8 cellular contexts compared by ENCODE assay signal in the genomic region with DNA sequence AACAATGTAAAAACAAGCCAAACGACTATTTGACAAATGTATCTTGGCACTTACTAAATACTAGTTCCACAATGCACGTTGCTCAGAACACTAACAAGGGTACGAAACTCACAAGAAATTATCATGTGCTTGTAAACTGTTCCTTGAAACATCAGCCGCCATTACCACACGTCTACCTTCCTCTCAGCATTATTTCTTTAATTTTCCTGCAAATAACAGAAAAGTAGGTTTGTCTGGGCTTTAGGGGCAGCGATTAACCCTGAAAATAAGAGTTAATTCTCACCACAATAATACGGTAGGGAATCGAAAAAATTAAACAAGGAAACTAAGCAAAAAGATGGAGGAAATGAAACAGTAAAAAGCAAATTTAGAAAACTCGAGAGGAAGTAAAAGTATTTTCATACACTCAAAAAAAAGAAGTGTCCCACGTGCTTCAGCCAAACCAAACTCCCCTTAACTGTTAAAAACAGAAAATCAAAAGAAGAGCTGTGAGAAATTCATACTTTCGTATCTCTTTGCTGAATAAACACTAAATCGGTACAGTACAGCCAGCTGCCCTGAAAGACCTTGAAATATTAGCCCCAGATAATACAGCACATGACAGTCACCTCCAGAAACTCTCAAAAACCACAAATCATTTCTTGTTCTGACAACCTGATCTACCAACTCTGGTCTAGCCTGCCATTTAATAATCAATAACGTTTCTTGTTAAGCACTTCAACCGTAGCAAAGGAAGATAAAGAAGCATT. TPM values are rescaled to one million over a fixed set of nuclear protein-coding genes. Genes with fewer than 3 reads are reported as not detected.
DNase-seq lines count a peak whose midpoint lies in the region; ATAC-seq and TF ChIP-seq lines count a peak whose summit lies in the region.

No MANE protein-coding gene starts in this region.

- no peak for TF ChIP-seq POLR2A in thyroid gland (IDR thresholded peaks at IDR 0.05)

- peak overlapping the region; percentile 74 to 94 (median 91) for H3K27ac ChIP-seq in BLaER1 treated with 17β-estradiol and CSF1 and Interleukin-3, amounts not matched to agents 10 nM and 100 nM
- H3K27ac ChIP-seq in layer of hippocampus (ENCODE audit: low read depth, low read length), result peak overlapping the region; percentile 80
- peak overlapping the region; percentile 89 to 92 (median 91) for H3K27ac ChIP-seq in thyroid gland

- peak overlapping the region; percentile 90 to 98 (median 94) for H3K4me3 ChIP-seq in BLaER1 treated with 17β-estradiol and CSF1 and Interleukin-3, amounts not matched to agents 10 nM and 100 nM
- H3K4me3 ChIP-seq in thyroid gland (replicated peaks in 1 of 3), result peak overlapping the region in 1 of 3 donors; percentile 83

- no peaks in the 10 kb centered on the region for H3K9me3 ChIP-seq in BLaER1 treated with 17β-estradiol and CSF1 and Interleukin-3, amounts not matched to agents 10 nM and 100 nM (replicated peaks in 1 of 11)
- H3K9me3 ChIP-seq in thyroid gland, result no peaks in the 10 kb centered on the region

- H3K4me1 ChIP-seq in BLaER1 treated with 17β-estradiol and CSF1 and Interleukin-3, amounts not matched to agents 10 nM and 100 nM, result peaks cover 79 to 85% (median 83%) of the 10 kb centered on the region in 10 experiments
- H3K4me1 ChIP-seq in thyroid gland, result peaks cover 15 to 47% of the 10 kb centered on the region in 2 donors

- 37 to 38% methylated on average over 14 of the region's 14 CpGs for WGBS in thyroid gland, 2 donors

- H3K4me2 ChIP-seq in BLaER1 treated with 17β-estradiol and CSF1 and Interleukin-3, amounts not matched to agents 10 nM and 100 nM, result peak overlapping the region; percentile 75 to 96 (median 87)

- H3K9ac ChIP-seq in BLaER1 treated with 17β-estradiol and CSF1 and Interleukin-3, amounts not matched to agents 10 nM and 100 nM, result peak overlapping the region; percentile 92 to 97 (median 94)

- no peaks in the 10 kb centered on the region for H3K27me3 ChIP-seq in BLaER1 treated with 17β-estradiol and CSF1 and Interleukin-3, amounts not matched to agents 10 nM and 100 nM
- H3K27me3 ChIP-seq in layer of hippocampus (ENCODE audit: control insufficient read depth, insufficient read depth, low read length) (no peaks in the 10 kb centered on the region), thyroid gland (no peaks in the 10 kb centered on the region)

- peak; percentile 65 for ATAC-seq in GM19351 (IDR thresholded peaks at IDR 0.05; ENCODE audit: unreplicated experiment)
- ATAC-seq in HG03378 (IDR thresholded peaks at IDR 0.05; ENCODE audit: unreplicated experiment), result peak; percentile 55
- ATAC-seq in activated naive CD4-positive, alpha-beta T cell treated with anti-CD3 and anti-CD28 coated beads, Interleukin-2, amount 50 U/mL, for 72 hours, result peak in 1 of 2 donors; percentile 53

- TF ChIP-seq CTCF in thyroid gland (IDR thresholded peaks at IDR 0.05), result no peak

- no peak for DNase-seq in activated naive CD4-positive, alpha-beta T cell treated with anti-CD3 and anti-CD28 coated beads, Interleukin-2, amount 50 U/mL, for 72 hours (ENCODE audit: low spot score in 2 of 2)
- DNase-seq in thyroid gland (no peak), NCI-H2171 treated with DMSO at 0.1 percent for 48 hours (lab: John Stamatoyannopoulos, UW) (no peak)
- no peak for DNase-seq in activated effector memory CD4-positive, alpha-beta T cell treated with anti-CD3 and anti-CD28 coated beads, Interleukin-2, amount 50 U/mL, for 16 hours

- H3K27ac Mint-ChIP-seq in activated naive CD4-positive, alpha-beta T cell treated with anti-CD3 and anti-CD28 coated beads, Interleukin-2, amount 50 U/mL, for 72 hours, result peak overlapping the region; percentile 93 to 98

- H3K36me3 ChIP-seq in BLaER1 treated with 17β-estradiol and CSF1 and Interleukin-3, amounts not matched to agents 10 nM and 100 nM, result peaks cover 19 to 45% (median 29%) of the 10 kb centered on the region in 11 experiments; a peak in 21 of 22 replicates
- no peaks in the 10 kb centered on the region for H3K36me3 ChIP-seq in thyroid gland

- H3K9me3 Mint-ChIP-seq in activated naive CD4-positive, alpha-beta T cell treated with anti-CD3 and anti-CD28 coated beads, Interleukin-2, amount 50 U/mL, for 72 hours, result peaks cover 0 to 9% of the 10 kb centered on the region in 2 donors

- peaks cover 27 to 51% of the 10 kb centered on the region in 2 donors for H3K36me3 Mint-ChIP-seq in activated naive CD4-positive, alpha-beta T cell treated with anti-CD3 and anti-CD28 coated beads, Interleukin-2, amount 50 U/mL, for 72 hours

- intact Hi-C loops in thyroid gland (cut with DNase I), result no loop called here

- peaks cover 44 to 58% (median 48%) of the 10 kb centered on the region in 11 experiments for H4K20me1 ChIP-seq in BLaER1 treated with 17β-estradiol and CSF1 and Interleukin-3, amounts not matched to agents 10 nM and 100 nM

RNA-seq across cellular contexts. Expression of a gene that starts 1.2 kb away (rescaled TPM):
- 10 to 100 TPM; 66.8 to 72.0 TPM for total RNA-seq in activated naive CD4-positive, alpha-beta T cell treated with anti-CD3 and anti-CD28 coated beads, Interleukin-2, amount 50 U/mL, for 72 hours
- total RNA-seq in thyroid gland, result 10 to 100 TPM; 41.7 to 70.4 (median 54.3) TPM
